8 cellular contexts compared by ENCODE assay signal in the genomic region with DNA sequence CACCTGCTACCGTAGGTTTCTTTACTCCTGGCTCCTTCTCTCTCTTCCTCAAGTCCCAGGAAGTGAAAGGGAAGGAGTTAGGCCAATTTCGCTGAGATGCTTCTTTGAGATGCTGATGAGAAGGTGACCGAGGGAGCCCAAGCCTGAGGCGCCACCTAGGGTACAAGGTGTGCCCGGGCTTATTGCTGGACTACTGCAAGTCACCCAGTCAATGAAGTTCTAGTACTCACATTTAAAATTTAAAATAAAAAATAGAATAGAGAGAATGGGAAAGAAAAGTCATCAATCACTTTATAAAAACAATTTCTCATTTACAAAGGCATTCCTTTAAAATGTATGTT. TPM values are rescaled to one million over a fixed set of nuclear protein-coding genes. Genes with fewer than 3 reads are reported as not detected.
DNase-seq lines count a peak whose midpoint lies in the region; ATAC-seq and TF ChIP-seq lines count a peak whose summit lies in the region.

No MANE protein-coding gene starts in this region.

- H3K27me3 Mint-ChIP-seq in Calu3 (ENCODE audit: unreplicated experiment), result no peaks in the 10 kb centered on the region

- intact Hi-C loops in Calu3 (cut with micrococcal nuclease; ENCODE audit: unreplicated experiment), result loop anchor here (2.0 kb wide), 1 partner anchor 209 kb away; no protein-coding TSS in a partner anchor
- intact Hi-C loops in left ventricle myocardium inferior (cut with micrococcal nuclease), result loop anchor here (5.0 kb wide), 1 partner anchor 256 kb away; no protein-coding TSS in a partner anchor
- intact Hi-C loops in testis (cut with DNase I; ENCODE audit: low total_unique reads), result no loop called here

- H3K27ac ChIP-seq in left ventricle myocardium inferior (replicated peaks) (no peak overlapping the region), testis (no peak overlapping the region)

- H3K4me3 ChIP-seq in left ventricle myocardium inferior, result no peak overlapping the region
- H3K4me3 ChIP-seq in testis, result no peak overlapping the region

- DNase-seq in Calu3 (peak; percentile 75), HuH-7 (ENCODE audit: low spot score) (peak; percentile 32), SW480 (ENCODE audit: low spot score) (peak; percentile 9), left ventricle myocardium inferior (peak; percentile 33), testis (peak; percentile 71), DMS153 treated with DMSO at 0.1 percent for 48 hours (lab: John Stamatoyannopoulos, UW; ENCODE audit: unreplicated experiment) (no peak)
- DNase-seq in activated CD4-positive, CD25-positive, alpha-beta regulatory T cell (lab: John Stamatoyannopoulos, UW), result no peak

- TF ChIP-seq CTCF in Calu3 (IDR thresholded peaks at IDR 0.05; ENCODE audit: unreplicated experiment) (peak; percentile 72), left ventricle myocardium inferior (IDR thresholded peaks at IDR 0.05; ENCODE audit: borderline replicate concordance) (peak; percentile 59), testis (IDR thresholded peaks at IDR 0.05) (peak in 2 of 3 experiments; percentile 18 to 31)

- H3K36me3 Mint-ChIP-seq in Calu3 (ENCODE audit: insufficient read depth, unreplicated experiment), result no peaks in the 10 kb centered on the region

- TF ChIP-seq POLR2A in testis (IDR thresholded peaks at IDR 0.05), result no peak

- H3K4me1 ChIP-seq in left ventricle myocardium inferior, result no peaks in the 10 kb centered on the region
- no peaks in the 10 kb centered on the region for H3K4me1 ChIP-seq in testis

- no TSS peak for BruUV-seq in Calu3 (replicated peaks; lab: Mats Ljungman, UMichigan)

- no peaks in the 10 kb centered on the region for H3K9me3 ChIP-seq in left ventricle myocardium inferior (replicated peaks)
- H3K9me3 ChIP-seq in testis, result no peaks in the 10 kb centered on the region

- no peaks in the 10 kb centered on the region for H3K27me3 ChIP-seq in left ventricle myocardium inferior (ENCODE audit: low read depth)
- no peaks in the 10 kb centered on the region for H3K27me3 ChIP-seq in testis

- no peak overlapping the region for H3K27ac Mint-ChIP-seq in Calu3 (ENCODE audit: unreplicated experiment)

- 42 to 51% methylated on average over 5 of the region's 5 CpGs for WGBS in testis, 2 donors

- CTCF ChIA-PET in Calu3 (lab: Charles Lee), result interaction anchor here (0.8 kb wide), 1 partner anchor 208 kb away, joined by 4 read pairs; no protein-coding TSS in a partner anchor

- H3K4me1 Mint-ChIP-seq in Calu3 (ENCODE audit: low read depth, unreplicated experiment), result peaks cover 11% of the 10 kb centered on the region

- H3K4me3 Mint-ChIP-seq in Calu3 (ENCODE audit: low read depth, unreplicated experiment), result no peak overlapping the region

- H3K36me3 ChIP-seq in left ventricle myocardium inferior, result no peaks in the 10 kb centered on the region
- H3K36me3 ChIP-seq in testis (ENCODE audit: low read depth, missing control alignments), result no peaks in the 10 kb centered on the region

- H3K9me3 Mint-ChIP-seq in Calu3 (ENCODE audit: low read depth, unreplicated experiment), result no peaks in the 10 kb centered on the region

- no peak for ATAC-seq in GM19455 (IDR thresholded peaks at IDR 0.05; ENCODE audit: unreplicated experiment)

RNA-seq across cellular contexts. Expression of gene ACAA2, which starts 45.3 kb away (rescaled TPM):
- total RNA-seq in Calu3 (2022) (77.1 and 79.9 TPM in 2 replicates), left ventricle myocardium inferior (287 TPM), testis (10 to 100 TPM; 42.2 to 48.7 TPM)
- 77.2 TPM for polyA plus RNA-seq in testis (ENCODE audit: insufficient read depth, low read depth, low replicate concordance)

Comparison
In these comparisons a context has a peak if more than half of its experiments do, and no peak if none do; other contexts are left out.
1. DNase-seq: peak in Calu3 (single experiment), HuH-7 (single experiment), SW480 (single experiment), left ventricle myocardium inferior (single experiment) and testis (single experiment); none in activated CD4-positive, CD25-positive, alpha-beta regulatory T cell (0 of 4) and DMS153 treated with DMSO at 0.1 percent for 48 hours (single experiment).
2. Peak in every context shown above with its lines, with median percentiles within 50 percentile points of each other: CTCF ChIP-seq.